ENCODE assay signal across 21 cellular contexts in genomic region chr10:21167288-21168010, GRCh38.
DNase-seq lines count a peak whose midpoint lies in the region; ATAC-seq and TF ChIP-seq lines count a peak whose summit lies in the region.
"Had no signal": no experiment of that assay in that cellular context is flagged by ENCODE, and none has a peak within 500 bp of the region (broad histone marks: within the 10 kb centered on the region; RNA-seq: fewer than 3 reads in every experiment).

No MANE protein-coding gene starts in this region.

- no peak for TF ChIP-seq CTCF in 22Rv1 (IDR thresholded peaks at IDR 0.05)
- TF ChIP-seq CTCF in LNCaP clone FGC (IDR thresholded peaks at IDR 0.05; ENCODE audit: control insufficient read depth, extremely low read depth, insufficient read depth) = no peak

- peaks cover 0 to 1% of the 10 kb centered on the region in 2 donors for H3K27me3 ChIP-seq in mucosa of rectum (ENCODE audit: control insufficient read depth in 2 of 2, insufficient read depth in 2 of 2, low read length in 2 of 2)
- peaks cover under 1% of the 10 kb centered on the region; the same call in 1 of the 2 replicates for H3K27me3 ChIP-seq in SJCRH30
- H3K27me3 ChIP-seq: hepatocyte had no signal

- H3K27ac ChIP-seq in 22Rv1 (peak overlapping the region; percentile 40), cingulate gyrus (ENCODE audit: low read depth, low read length) (peak overlapping the region; percentile 58), mucosa of rectum (ENCODE audit: low read depth in 2 of 2, low read length in 2 of 2) (peak overlapping the region in 1 of 2 donors; percentile 66), SJCRH30 (no peak overlapping the region)
- H3K27ac ChIP-seq: hepatocyte, SK-N-MC, thoracic aorta had no signal

- DNase-seq in LNCaP clone FGC (ENCODE audit: low read depth) = no peak
- DNase-seq in Kasumi-1 (lab: John Stamatoyannopoulos, UW) = no peak
- DNase-seq in activated CD8-positive, alpha-beta memory T cell treated with anti-CD3 and anti-CD28 coated beads, Interleukin-2, amount 50 U/mL, for 4 hours = no peak
- DNase-seq in SJCRH30 = no peak
- DNase-seq: activated CD4-positive, CD25-positive, alpha-beta regulatory T cell; activated CD8-positive, alpha-beta memory T cell treated with anti-CD3 and anti-CD28 coated beads, Interleukin-2, amount 10 ng/mL, durations not matched to agents 7 days and 5 days; activated naive CD8-positive, alpha-beta T cell treated with anti-CD3 and anti-CD28 coated beads, Interleukin-2, amount 50 U/mL, for 24 hours; activated T-cell treated with anti-CD3 and anti-CD28 coated beads, Interleukin-2, amount 50 U/mL, for 48 hours; NCI-H146; NCI-H446; posterior cingulate gyrus; right cardiac atrium; stimulated activated CD4-positive, alpha-beta T cell treated with anti-CD3 and anti-CD28 coated beads, Interleukin-1b, Interleukin-23, amount 100 ng/mL, for 48 hours had no signal

- ATAC-seq in GM21381 (IDR thresholded peaks at IDR 0.05; ENCODE audit: unreplicated experiment) = no peak
- ATAC-seq: activated CD8-positive, alpha-beta memory T cell treated with anti-CD3 and anti-CD28 coated beads, Interleukin-2, amount 10 ng/mL, durations not matched to agents 7 days and 5 days; activated naive CD8-positive, alpha-beta T cell treated with anti-CD3 and anti-CD28 coated beads, Interleukin-2, amount 50 U/mL, for 24 hours; HCT116; right cardiac atrium had no signal

- peak overlapping the region; percentile 37 for H3K4me3 ChIP-seq in LNCaP clone FGC (ENCODE audit: low read depth, low read length)
- peak overlapping the region; percentile 46 to 54 for H3K4me3 ChIP-seq in mucosa of rectum (ENCODE audit: low read length in 2 of 2)
- no peak overlapping the region for H3K4me3 ChIP-seq in SJCRH30
- H3K4me3 ChIP-seq: hepatocyte, SK-N-MC, thoracic aorta had no signal

- H3K4me1 ChIP-seq in mucosa of rectum (ENCODE audit: control insufficient read depth in 2 of 2, insufficient read depth in 2 of 2, low read length in 2 of 2) (peaks cover 4 to 9% of the 10 kb centered on the region in 2 donors), SJCRH30 (no peaks in the 10 kb centered on the region)

- no peaks in the 10 kb centered on the region for H3K36me3 ChIP-seq in mucosa of rectum (ENCODE audit: control insufficient read depth in 2 of 2, insufficient read depth in 2 of 2, low read length in 2 of 2)
- no peaks in the 10 kb centered on the region for H3K36me3 ChIP-seq in SJCRH30
- H3K36me3 ChIP-seq: thoracic aorta had no signal

- no peaks in the 10 kb centered on the region for H3K9me3 ChIP-seq in mucosa of rectum (ENCODE audit: control insufficient read depth in 2 of 2, low read length in 2 of 2)
- H3K9me3 ChIP-seq in SJCRH30 (replicated peaks) = no peaks in the 10 kb centered on the region
- H3K9me3 ChIP-seq: thoracic aorta had no signal

- peak overlapping the region in 1 of 2 donors; percentile 53 for H3K9ac ChIP-seq in mucosa of rectum (ENCODE audit: low read depth in 1 of 2, low read length in 2 of 2)
